Comparison of ENCODE assay signal across 8 cellular contexts in the genomic region with DNA sequence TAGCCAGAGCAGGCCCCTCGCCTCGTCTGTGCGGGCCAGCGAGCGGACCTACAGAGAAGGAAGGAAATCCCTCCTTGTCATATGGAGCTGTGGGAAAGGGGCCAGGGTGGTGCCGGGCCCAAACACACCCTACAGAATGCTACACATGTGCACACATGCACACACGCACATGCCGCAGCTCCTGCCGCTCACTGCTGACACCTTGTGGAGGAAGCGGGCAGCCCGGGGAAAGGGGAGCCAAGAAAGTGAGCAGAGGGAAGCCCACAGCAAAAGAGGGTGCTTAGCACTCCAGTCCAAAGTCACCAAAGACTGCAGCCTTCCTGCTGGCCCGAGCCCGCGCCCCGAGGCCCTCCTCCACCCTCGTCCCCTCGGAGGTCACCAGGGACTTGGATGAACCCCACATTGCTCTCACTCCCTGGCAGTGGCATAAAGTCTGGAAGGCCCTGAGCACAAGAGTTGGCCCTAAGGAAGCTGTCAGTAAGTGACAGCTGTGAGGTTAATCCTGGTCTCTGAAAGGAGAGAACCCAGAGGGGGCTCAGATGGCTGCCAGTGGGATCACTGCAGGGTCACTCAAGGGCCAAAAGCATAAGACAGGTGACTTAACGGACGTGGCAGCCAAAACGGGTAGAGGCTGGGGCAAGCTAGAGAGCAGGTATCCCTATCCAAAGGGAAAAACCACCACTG.
DNase-seq lines count a peak whose midpoint lies in the region; ATAC-seq lines count a peak whose summit lies in the region.

No MANE protein-coding gene starts in this region.

- intact Hi-C loops in cardiac septum (cut with DNase I) (loop anchor here (10.0 kb wide), 1 partner anchor 387 kb away; the partner anchor contains the start of genes NEK8 and TLCD1), sciatic nerve (cut with DNase I) (no loop called here)

- H3K36me3 Mint-ChIP-seq in activated naive CD8-positive, alpha-beta T cell treated with anti-CD3 and anti-CD28 coated beads for 36 hours: peaks cover 2% of the 10 kb centered on the region

- peaks cover 5% of the 10 kb centered on the region for H3K4me1 Mint-ChIP-seq in activated naive CD8-positive, alpha-beta T cell treated with anti-CD3 and anti-CD28 coated beads for 36 hours

- H3K27ac Mint-ChIP-seq in activated naive CD8-positive, alpha-beta T cell treated with anti-CD3 and anti-CD28 coated beads for 36 hours: no peak overlapping the region

- H3K9me3 Mint-ChIP-seq in activated naive CD8-positive, alpha-beta T cell treated with anti-CD3 and anti-CD28 coated beads for 36 hours: no peaks in the 10 kb centered on the region

- H3K27me3 Mint-ChIP-seq in activated naive CD8-positive, alpha-beta T cell treated with anti-CD3 and anti-CD28 coated beads for 36 hours: no peaks in the 10 kb centered on the region

- DNase-seq in DMS153 (lab: John Stamatoyannopoulos, UW) (peak; percentile 54), M059J (ENCODE audit: low read depth) (peak; percentile 42), SKM-1 (lab: John Stamatoyannopoulos, UW; ENCODE audit: unreplicated experiment) (peak; percentile 41), cardiac septum (ENCODE audit: low spot score) (peak; percentile 86), sciatic nerve (ENCODE audit: low spot score) (peak; percentile 84)
- peak; percentile 72 for DNase-seq in activated naive CD8-positive, alpha-beta T cell treated with anti-CD3 and anti-CD28 coated beads for 36 hours

- ATAC-seq in sciatic nerve: peak; percentile 73
- ATAC-seq in GM18909 (IDR thresholded peaks at IDR 0.05; ENCODE audit: poor library complexity, unreplicated experiment): no peak
- ATAC-seq in HG02981 (IDR thresholded peaks at IDR 0.05; ENCODE audit: unreplicated experiment): no peak

- no peak overlapping the region for H3K4me3 Mint-ChIP-seq in activated naive CD8-positive, alpha-beta T cell treated with anti-CD3 and anti-CD28 coated beads for 36 hours
